In genomic region chr2:237201461-237202287, GRCh38 we compare ENCODE assay signal across 9 cellular contexts.
DNase-seq lines count a peak whose midpoint lies in the region; ATAC-seq and TF ChIP-seq lines count a peak whose summit lies in the region.
"Had no signal": no experiment of that assay in that cellular context is flagged by ENCODE, and none has a peak within 500 bp of the region (broad histone marks: within the 10 kb centered on the region; RNA-seq: fewer than 3 reads in every experiment).

No MANE protein-coding gene starts in this region.

- TF ChIP-seq EP300 in SK-N-SH (IDR thresholded peaks at IDR 0.05; ENCODE audit: borderline replicate concordance in 1 of 2, low read depth in 1 of 2, low read length in 1 of 2) (peak in 1 of 2 experiments; percentile 80; a peak in 2 of 4 replicates), gastroesophageal sphincter (IDR thresholded peaks at IDR 0.05) (no peak)

- H3K9me3 ChIP-seq in Caco-2, result no peaks in the 10 kb centered on the region; the same call in 1 of the 2 replicates
- no peaks in the 10 kb centered on the region for H3K9me3 ChIP-seq in SK-N-SH
- no peaks in the 10 kb centered on the region for H3K9me3 ChIP-seq in gastroesophageal sphincter

- H3F3A ChIP-seq in SK-N-SH (replicated peaks; ENCODE audit: insufficient read depth), result peaks cover 41% of the 10 kb centered on the region

- no peaks in the 10 kb centered on the region for H3K9me2 ChIP-seq in SK-N-SH

- H3K4me2 ChIP-seq in SK-N-SH, result no peak overlapping the region; the same call in 1 of the 2 replicates

- no peak for ATAC-seq in gastroesophageal sphincter

- peak overlapping the region; percentile 35; the same call in 1 of the 2 replicates for H3K9ac ChIP-seq in SK-N-SH

- TF ChIP-seq POLR2A in gastroesophageal sphincter (IDR thresholded peaks at IDR 0.05), result no peak

- TF ChIP-seq CTCF in Caco-2 (IDR thresholded peaks at IDR 0.05; ENCODE audit: insufficient read depth in 1 of 2, low read depth in 1 of 2, low read length in 1 of 2, severe bottlenecking in 1 of 2, unreplicated experiment in 1 of 2), result no peak
- no peak for TF ChIP-seq CTCF in HFF-Myc (IDR thresholded peaks at IDR 0.05; ENCODE audit: low read depth, low read length, missing control alignments)
- no peak for TF ChIP-seq CTCF in SK-N-SH (IDR thresholded peaks at IDR 0.05)
- TF ChIP-seq CTCF in gastroesophageal sphincter (IDR thresholded peaks at IDR 0.05), result no peak

- peaks cover 4% of the 10 kb centered on the region; the same call in 1 of the 2 replicates for H3K4me1 ChIP-seq in Caco-2
- H3K4me1 ChIP-seq in SK-N-SH (ENCODE audit: control insufficient read depth in 1 of 2, insufficient read depth in 2 of 2, low read depth in 1 of 2, low read length in 1 of 2), result peaks cover 14 to 37% of the 10 kb centered on the region in 2 experiments; a peak in 3 of 4 replicates
- H3K4me1 ChIP-seq in gastroesophageal sphincter, result peaks cover 0 to 42% (median 10%) of the 10 kb centered on the region in 3 donors

- H3K27ac ChIP-seq in SK-N-SH (ENCODE audit: low read depth in 2 of 2, low read length in 1 of 2) (peak overlapping the region in 1 of 2 experiments; percentile 91; a peak in 3 of 4 replicates), gastroesophageal sphincter (no peak overlapping the region)

- H3K27me3 Mint-ChIP-seq in Caco-2 (ENCODE audit: insufficient read depth, unreplicated experiment), result no peaks in the 10 kb centered on the region
- H3K27me3 Mint-ChIP-seq: activated naive CD8-positive, alpha-beta T cell had no signal

- POLR2A ChIA-PET in Caco-2 (lab: Charles Lee), result interaction anchor here (0.7 kb wide), 1 partner anchor 9 kb away, joined by 4 read pairs; no protein-coding TSS in a partner anchor
- POLR2A ChIA-PET in SK-N-SH (lab: Yijun Ruan, JAX), result no interaction called here

- no peaks in the 10 kb centered on the region for H3K79me2 ChIP-seq in SK-N-SH (ENCODE audit: insufficient read depth)

- CTCF ChIA-PET in Caco-2 (lab: Charles Lee) (no interaction called here), SK-N-SH (lab: Yijun Ruan, JAX) (interaction anchor here (0.5 to 1.4 kb wide), 3 partner anchors 11 to 208 kb away, joined by 3 read pairs; no protein-coding TSS in a partner anchor)

- H3K27ac Mint-ChIP-seq in Caco-2 (ENCODE audit: unreplicated experiment), result no peak overlapping the region
- H3K27ac Mint-ChIP-seq: activated naive CD8-positive, alpha-beta T cell had no signal

- no peak for TF ChIP-seq RAD21 in SK-N-SH (IDR thresholded peaks at IDR 0.05; ENCODE audit: low read length)

- H2AFZ ChIP-seq in SK-N-SH (ENCODE audit: low read depth), result no peak overlapping the region; the same call in 1 of the 2 replicates

- H3K27me3 ChIP-seq in Caco-2 (replicated peaks; ENCODE audit: control insufficient read depth, insufficient read depth, low read length) (no peaks in the 10 kb centered on the region), SK-N-SH (ENCODE audit: insufficient read depth) (no peaks in the 10 kb centered on the region), gastroesophageal sphincter (no peaks in the 10 kb centered on the region)

- no peaks in the 10 kb centered on the region for H4K20me1 ChIP-seq in SK-N-SH (ENCODE audit: insufficient read depth)

- H3K4me3 ChIP-seq in Caco-2 (ENCODE audit: low read depth, low read length), result no peak overlapping the region
- H3K4me3 ChIP-seq in HFF-Myc (replicated peaks; ENCODE audit: low read depth, low read length), result no peak overlapping the region
- H3K4me3 ChIP-seq in SK-N-SH (ENCODE audit: low read depth in 2 of 2, low read length in 1 of 2), result no peak overlapping the region
- H3K4me3 ChIP-seq in gastroesophageal sphincter, result no peak overlapping the region

- WGBS in SK-N-SH (ENCODE audit: low lambda C conversion rate), result 50% methylated on average over 12 of the region's 14 CpGs
- 56 to 73% methylated on average over 6 to 8 of the region's 14 CpGs for WGBS in gastroesophageal sphincter (ENCODE audit: low coverage in 1 of 2), 2 donors

- H3K36me3 ChIP-seq in Caco-2 (ENCODE audit: control insufficient read depth, insufficient read depth, low read length), result no peaks in the 10 kb centered on the region
- no peaks in the 10 kb centered on the region for H3K36me3 ChIP-seq in SK-N-SH (replicated peaks in 1 of 2; ENCODE audit: control insufficient read depth in 1 of 2, insufficient read depth in 2 of 2, low read length in 1 of 2)
- H3K36me3 ChIP-seq in gastroesophageal sphincter, result no peaks in the 10 kb centered on the region

- no TSS peak for BruUV-seq in Caco-2 (replicated peaks; lab: Mats Ljungman, UMichigan)

- H3K4me3 Mint-ChIP-seq in Caco-2 (ENCODE audit: unreplicated experiment), result no peak overlapping the region
- H3K4me3 Mint-ChIP-seq: activated naive CD8-positive, alpha-beta T cell had no signal

- intact Hi-C loops in Caco-2 (cut with micrococcal nuclease; ENCODE audit: unreplicated experiment), result no loop called here

- H3K9me3 Mint-ChIP-seq in Caco-2 (ENCODE audit: unreplicated experiment), result peaks cover 8% of the 10 kb centered on the region

- DNase-seq in Caco-2 (peak; percentile 6 to 47), HFF-Myc (ENCODE audit: extremely low read depth, low read depth) (peak; percentile 99), SK-N-SH (no peak), kidney glomerular epithelial cell (lab: John Stamatoyannopoulos, UW) (peak; percentile 70), NCI-H1694 (lab: John Stamatoyannopoulos, UW) (no peak), NCI-H82 treated with DMSO at 0.1 percent for 48 hours (lab: John Stamatoyannopoulos, UW; ENCODE audit: unreplicated experiment) (no peak), T-helper 1 cell (no peak)

- no peaks in the 10 kb centered on the region for H3K4me1 Mint-ChIP-seq in Caco-2 (ENCODE audit: low read depth, unreplicated experiment)

- peaks cover 4% of the 10 kb centered on the region for H3K36me3 Mint-ChIP-seq in Caco-2 (ENCODE audit: insufficient read depth, unreplicated experiment)
- H3K36me3 Mint-ChIP-seq: activated naive CD8-positive, alpha-beta T cell had no signal

TF ChIP-seq in SK-N-SH, 30 proteins besides CTCF, POLR2A, EP300 and RAD21:
- TF ChIP-seq NFIC (IDR thresholded peaks at IDR 0.05; ENCODE audit: borderline replicate concordance) (peak; percentile 62), FOSL2 (IDR thresholded peaks at IDR 0.05; ENCODE audit: borderline replicate concordance, low read depth) (peak; percentile 94; the same call in 1 of the 2 replicates), POLR2AphosphoS5 (IDR thresholded peaks at IDR 0.05; ENCODE audit: low read depth, low read length) (peak; percentile 24; the same call in 1 of the 2 replicates), TEAD4 (IDR thresholded peaks at IDR 0.05; ENCODE audit: borderline replicate concordance, insufficient read depth) (peak; percentile 70; the same call in 1 of the 2 replicates), TCF12 (IDR thresholded peaks at IDR 0.05) (peak; percentile 79), RCOR1 (IDR thresholded peaks at IDR 0.05; ENCODE audit: low read length) (no peak), JUND (IDR thresholded peaks at IDR 0.05) (peak; percentile 86)
- TF ChIP-seq, protein P1, sequence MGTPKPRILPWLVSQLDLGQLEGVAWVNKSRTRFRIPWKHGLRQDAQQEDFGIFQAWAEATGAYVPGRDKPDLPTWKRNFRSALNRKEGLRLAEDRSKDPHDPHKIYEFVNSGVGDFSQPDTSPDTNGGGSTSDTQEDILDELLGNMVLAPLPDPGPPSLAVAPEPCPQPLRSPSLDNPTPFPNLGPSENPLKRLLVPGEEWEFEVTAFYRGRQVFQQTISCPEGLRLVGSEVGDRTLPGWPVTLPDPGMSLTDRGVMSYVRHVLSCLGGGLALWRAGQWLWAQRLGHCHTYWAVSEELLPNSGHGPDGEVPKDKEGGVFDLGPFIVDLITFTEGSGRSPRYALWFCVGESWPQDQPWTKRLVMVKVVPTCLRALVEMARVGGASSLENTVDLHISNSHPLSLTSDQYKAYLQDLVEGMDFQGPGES (IDR thresholded peaks at IDR 0.05; ENCODE audit: low read depth, low read length), result no peak
- TF ChIP-seq, protein P2, sequence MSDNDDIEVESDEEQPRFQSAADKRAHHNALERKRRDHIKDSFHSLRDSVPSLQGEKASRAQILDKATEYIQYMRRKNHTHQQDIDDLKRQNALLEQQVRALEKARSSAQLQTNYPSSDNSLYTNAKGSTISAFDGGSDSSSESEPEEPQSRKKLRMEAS (IDR thresholded peaks at IDR 0.05; ENCODE audit: low read depth), result peak; percentile 95
- TF ChIP-seq, protein P3, sequence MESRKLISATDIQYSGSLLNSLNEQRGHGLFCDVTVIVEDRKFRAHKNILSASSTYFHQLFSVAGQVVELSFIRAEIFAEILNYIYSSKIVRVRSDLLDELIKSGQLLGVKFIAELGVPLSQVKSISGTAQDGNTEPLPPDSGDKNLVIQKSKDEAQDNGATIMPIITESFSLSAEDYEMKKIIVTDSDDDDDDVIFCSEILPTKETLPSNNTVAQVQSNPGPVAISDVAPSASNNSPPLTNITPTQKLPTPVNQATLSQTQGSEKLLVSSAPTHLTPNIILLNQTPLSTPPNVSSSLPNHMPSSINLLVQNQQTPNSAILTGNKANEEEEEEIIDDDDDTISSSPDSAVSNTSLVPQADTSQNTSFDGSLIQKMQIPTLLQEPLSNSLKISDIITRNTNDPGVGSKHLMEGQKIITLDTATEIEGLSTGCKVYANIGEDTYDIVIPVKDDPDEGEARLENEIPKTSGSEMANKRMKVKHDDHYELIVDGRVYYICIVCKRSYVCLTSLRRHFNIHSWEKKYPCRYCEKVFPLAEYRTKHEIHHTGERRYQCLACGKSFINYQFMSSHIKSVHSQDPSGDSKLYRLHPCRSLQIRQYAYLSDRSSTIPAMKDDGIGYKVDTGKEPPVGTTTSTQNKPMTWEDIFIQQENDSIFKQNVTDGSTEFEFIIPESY (IDR thresholded peaks at IDR 0.05; ENCODE audit: borderline replicate concordance, low read depth), result 0 out of 2 replicates have a peak, but pooled peaks have one; percentile 31
- TF ChIP-seq, protein P4, sequence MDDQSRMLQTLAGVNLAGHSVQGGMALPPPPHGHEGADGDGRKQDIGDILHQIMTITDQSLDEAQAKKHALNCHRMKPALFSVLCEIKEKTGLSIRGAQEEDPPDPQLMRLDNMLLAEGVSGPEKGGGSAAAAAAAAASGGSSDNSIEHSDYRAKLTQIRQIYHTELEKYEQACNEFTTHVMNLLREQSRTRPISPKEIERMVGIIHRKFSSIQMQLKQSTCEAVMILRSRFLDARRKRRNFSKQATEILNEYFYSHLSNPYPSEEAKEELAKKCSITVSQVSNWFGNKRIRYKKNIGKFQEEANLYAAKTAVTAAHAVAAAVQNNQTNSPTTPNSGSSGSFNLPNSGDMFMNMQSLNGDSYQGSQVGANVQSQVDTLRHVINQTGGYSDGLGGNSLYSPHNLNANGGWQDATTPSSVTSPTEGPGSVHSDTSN (IDR thresholded peaks at IDR 0.05), result peak; percentile 56
TF ChIP-seq in SK-N-SH: peak in this region for 9.

Comparison
In these comparisons a context has a peak if more than half of its experiments do, and no peak if none do; other contexts are left out.
1. DNase-seq: peak in Caco-2 (2 of 2), HFF-Myc (single experiment) and kidney glomerular epithelial cell (single experiment); none in SK-N-SH (single experiment), NCI-H1694 (single experiment), NCI-H82 treated with DMSO at 0.1 percent for 48 hours (single experiment) and T-helper 1 cell (0 of 5).